Comparison of ENCODE assay signal across 10 cellular contexts in the genomic region with DNA sequence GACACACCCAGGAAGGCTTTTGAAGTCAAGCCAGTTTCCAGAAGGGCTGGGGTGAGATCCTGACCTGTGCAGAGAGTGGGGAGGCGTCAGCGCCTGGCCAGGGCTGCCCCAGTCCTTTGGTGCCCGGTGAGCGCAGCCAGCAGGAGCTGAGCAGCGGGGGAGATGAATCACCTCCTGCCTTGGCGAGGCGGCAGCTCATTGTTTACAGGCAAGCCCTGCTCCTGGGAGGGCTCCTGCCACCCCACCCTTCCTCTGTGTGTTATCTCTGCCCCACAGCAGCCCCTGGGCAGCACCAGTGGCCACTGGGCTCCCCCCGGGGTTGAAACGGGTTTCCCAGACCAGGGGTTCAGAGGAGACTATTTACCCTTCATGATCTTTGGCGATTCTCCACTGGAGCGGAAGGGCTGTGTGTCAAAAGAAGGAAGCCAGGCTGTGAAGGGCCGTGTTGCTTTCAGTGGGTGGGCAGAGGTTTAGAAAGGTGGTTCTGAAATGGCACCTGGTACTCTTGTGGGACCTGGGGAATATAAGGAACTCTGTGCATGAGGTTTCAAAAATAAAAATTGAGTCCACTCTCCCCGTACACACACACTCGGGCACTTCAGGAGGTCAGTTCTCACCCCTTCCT. TPM values are rescaled to one million over a fixed set of nuclear protein-coding genes. Genes with fewer than 3 reads are reported as not detected.
DNase-seq lines count a peak whose midpoint lies in the region; ATAC-seq and TF ChIP-seq lines count a peak whose summit lies in the region.
"Had no signal": no experiment of that assay in that cellular context is flagged by ENCODE, and none has a peak within 500 bp of the region (broad histone marks: within the 10 kb centered on the region; RNA-seq: fewer than 3 reads in every experiment).

No MANE protein-coding gene starts in this region.

- H3K27ac ChIP-seq in BLaER1 (peak overlapping the region; percentile 9; the same call in 1 of the 2 replicates), esophagus (ENCODE audit: low read depth in 2 of 2, low read length in 1 of 2) (peak overlapping the region; percentile 55 to 62), muscle layer of duodenum (ENCODE audit: low read length) (peak overlapping the region; percentile 14), WERI-Rb-1 (no peak overlapping the region)

- H3K4me1 ChIP-seq in BLaER1, result peaks cover 9% of the 10 kb centered on the region
- peaks cover 5 to 7% of the 10 kb centered on the region in 2 donors for H3K4me1 ChIP-seq in esophagus (ENCODE audit: control insufficient read depth in 2 of 2, insufficient read depth in 2 of 2, low read length in 1 of 2)
- no peaks in the 10 kb centered on the region for H3K4me1 ChIP-seq in muscle layer of duodenum (ENCODE audit: control insufficient read depth in 1 of 2, insufficient read depth in 2 of 2, low read length in 2 of 2)

- intact Hi-C loops in activated CD4-positive, alpha-beta T cell treated with anti-CD3 and anti-CD28 coated beads, Interleukin-2, amount 10 ng/mL, durations not matched to agents 24 days and 14 days (cut with micrococcal nuclease), result no loop called here

- TF ChIP-seq CTCF in WERI-Rb-1 (IDR thresholded peaks at IDR 0.05; ENCODE audit: low read depth, low read length), result no peak

- H3K4me3 ChIP-seq in BLaER1 (no peak overlapping the region), esophagus (ENCODE audit: low read depth in 1 of 2, low read length in 2 of 2) (no peak overlapping the region), muscle layer of duodenum (ENCODE audit: low read depth in 1 of 2, low read length in 2 of 2) (no peak overlapping the region), WERI-Rb-1 (ENCODE audit: low read depth, low read length) (no peak overlapping the region)

- H3K27ac Mint-ChIP-seq in activated CD4-positive, alpha-beta T cell treated with anti-CD3 and anti-CD28 coated beads, Interleukin-2, amount 10 ng/mL, durations not matched to agents 24 days and 14 days, result no peak overlapping the region
- H3K27ac Mint-ChIP-seq: B cell had no signal

- H4K20me1 ChIP-seq in BLaER1, result no peaks in the 10 kb centered on the region; the same call in 1 of the 2 replicates

- H3K4me3 Mint-ChIP-seq in activated CD4-positive, alpha-beta T cell treated with anti-CD3 and anti-CD28 coated beads, Interleukin-2, amount 10 ng/mL, durations not matched to agents 24 days and 14 days, result no peak overlapping the region
- H3K4me3 Mint-ChIP-seq: B cell had no signal

- H3K9ac ChIP-seq in BLaER1, result no peak overlapping the region

- peaks cover 31% of the 10 kb centered on the region for H3K36me3 Mint-ChIP-seq in activated CD4-positive, alpha-beta T cell treated with anti-CD3 and anti-CD28 coated beads, Interleukin-2, amount 10 ng/mL, durations not matched to agents 24 days and 14 days (ENCODE audit: low read depth)

- H3K4me1 Mint-ChIP-seq in activated CD4-positive, alpha-beta T cell treated with anti-CD3 and anti-CD28 coated beads, Interleukin-2, amount 10 ng/mL, durations not matched to agents 24 days and 14 days, result no peaks in the 10 kb centered on the region

- H3K36me3 ChIP-seq in BLaER1, result peaks cover 67% of the 10 kb centered on the region
- peaks cover 23 to 43% of the 10 kb centered on the region in 2 donors for H3K36me3 ChIP-seq in esophagus (ENCODE audit: control insufficient read depth in 2 of 2, insufficient read depth in 2 of 2, low read length in 1 of 2)
- H3K36me3 ChIP-seq in muscle layer of duodenum (ENCODE audit: control insufficient read depth in 1 of 2, insufficient read depth in 2 of 2, low read length in 2 of 2), result peaks cover 45 to 55% of the 10 kb centered on the region in 2 donors
- peaks cover 68% of the 10 kb centered on the region for H3K36me3 ChIP-seq in WERI-Rb-1

- DNase-seq in OCI-M2 (lab: John Stamatoyannopoulos, UW; ENCODE audit: unreplicated experiment) (no peak), WERI-Rb-1 (no peak)
- DNase-seq in activated CD4-positive, alpha-beta T cell treated with anti-CD3 and anti-CD28 coated beads, Interleukin-2, amount 10 ng/mL, durations not matched to agents 24 days and 14 days, result no peak
- DNase-seq: head of caudate nucleus had no signal

- H3K27me3 ChIP-seq in BLaER1, result no peaks in the 10 kb centered on the region
- H3K27me3 ChIP-seq in esophagus (ENCODE audit: control insufficient read depth in 1 of 2, insufficient read depth in 2 of 2, low read length in 2 of 2), result no peaks in the 10 kb centered on the region
- H3K27me3 ChIP-seq in muscle layer of duodenum (ENCODE audit: low read depth, low read length), result no peaks in the 10 kb centered on the region
- H3K27me3 ChIP-seq in WERI-Rb-1 (ENCODE audit: insufficient read depth, low read depth, severe bottlenecking), result no peaks in the 10 kb centered on the region

- no peaks in the 10 kb centered on the region for H3K9me3 Mint-ChIP-seq in activated CD4-positive, alpha-beta T cell treated with anti-CD3 and anti-CD28 coated beads, Interleukin-2, amount 10 ng/mL, durations not matched to agents 24 days and 14 days

- peaks cover 4% of the 10 kb centered on the region for H3K27me3 Mint-ChIP-seq in activated CD4-positive, alpha-beta T cell treated with anti-CD3 and anti-CD28 coated beads, Interleukin-2, amount 10 ng/mL, durations not matched to agents 24 days and 14 days
- H3K27me3 Mint-ChIP-seq: B cell had no signal

- H3K9me3 ChIP-seq in BLaER1 (no peaks in the 10 kb centered on the region), esophagus (ENCODE audit: control insufficient read depth in 2 of 2, insufficient read depth in 1 of 2, low read depth in 1 of 2, low read length in 1 of 2) (no peaks in the 10 kb centered on the region), muscle layer of duodenum (ENCODE audit: control insufficient read depth in 1 of 2, low read length in 2 of 2) (no peaks in the 10 kb centered on the region), WERI-Rb-1 (ENCODE audit: severe bottlenecking) (no peaks in the 10 kb centered on the region)

- WGBS in esophagus, 2 donors, result 50 to 66% methylated on average over 14 of the region's 14 CpGs

- H3K4me2 ChIP-seq in BLaER1, result no peak overlapping the region

- ATAC-seq in SK-N-SH treated with all-trans-retinoic acid at 6 μM for 48 hours, result peak; percentile 81
- ATAC-seq in GM19351 (IDR thresholded peaks at IDR 0.05; ENCODE audit: unreplicated experiment), result no peak

TF ChIP-seq in SK-N-SH treated with all-trans-retinoic acid at 6 μM for 48 hours, 23 proteins besides CTCF, POLR2A, EP300 and RAD21:
- TF ChIP-seq TOX (CRISPR knock-in tag; IDR thresholded peaks at IDR 0.05; ENCODE audit: borderline replicate concordance), result no peak
- TF ChIP-seq, protein P1, sequence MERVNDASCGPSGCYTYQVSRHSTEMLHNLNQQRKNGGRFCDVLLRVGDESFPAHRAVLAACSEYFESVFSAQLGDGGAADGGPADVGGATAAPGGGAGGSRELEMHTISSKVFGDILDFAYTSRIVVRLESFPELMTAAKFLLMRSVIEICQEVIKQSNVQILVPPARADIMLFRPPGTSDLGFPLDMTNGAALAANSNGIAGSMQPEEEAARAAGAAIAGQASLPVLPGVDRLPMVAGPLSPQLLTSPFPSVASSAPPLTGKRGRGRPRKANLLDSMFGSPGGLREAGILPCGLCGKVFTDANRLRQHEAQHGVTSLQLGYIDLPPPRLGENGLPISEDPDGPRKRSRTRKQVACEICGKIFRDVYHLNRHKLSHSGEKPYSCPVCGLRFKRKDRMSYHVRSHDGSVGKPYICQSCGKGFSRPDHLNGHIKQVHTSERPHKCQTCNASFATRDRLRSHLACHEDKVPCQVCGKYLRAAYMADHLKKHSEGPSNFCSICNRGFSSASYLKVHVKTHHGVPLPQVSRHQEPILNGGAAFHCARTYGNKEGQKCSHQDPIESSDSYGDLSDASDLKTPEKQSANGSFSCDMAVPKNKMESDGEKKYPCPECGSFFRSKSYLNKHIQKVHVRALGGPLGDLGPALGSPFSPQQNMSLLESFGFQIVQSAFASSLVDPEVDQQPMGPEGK (CRISPR knock-in tag; IDR thresholded peaks at IDR 0.05; ENCODE audit: borderline replicate concordance), result peak; percentile 63; the same call in 1 of the 2 replicates
TF ChIP-seq in SK-N-SH treated with all-trans-retinoic acid at 6 μM for 48 hours: peak in this region for 1.

RNA-seq across cellular contexts. Expression of a gene that starts 14.1 kb away (rescaled TPM):
- polyA plus RNA-seq in esophagus, result 10 to 100 TPM; 48.4 to 63.2 TPM
- 0.71 and 1.8 TPM in 2 replicates for total RNA-seq in activated CD4-positive, alpha-beta T cell treated with anti-CD3 and anti-CD28 coated beads, Interleukin-2, amount 10 ng/mL, durations not matched to agents 24 days and 14 days

RNA-seq across cellular contexts. Expression of a gene that starts 40.1 kb away (rescaled TPM):
- 10 to 100 TPM; 63.4 to 68.4 TPM for polyA plus RNA-seq in esophagus
- total RNA-seq in activated CD4-positive, alpha-beta T cell treated with anti-CD3 and anti-CD28 coated beads, Interleukin-2, amount 10 ng/mL, durations not matched to agents 24 days and 14 days, result 109 and 115 TPM in 2 replicates

RNA-seq across cellular contexts. Expression of a gene that starts 40.3 kb away (rescaled TPM):
- 100 to 1,000 TPM in 1 of 2 donors, 10 to 100 TPM in 1; 46.9 to 136 TPM for polyA plus RNA-seq in esophagus
- total RNA-seq in activated CD4-positive, alpha-beta T cell treated with anti-CD3 and anti-CD28 coated beads, Interleukin-2, amount 10 ng/mL, durations not matched to agents 24 days and 14 days, result 34.2 and 34.4 TPM in 2 replicates

RNA-seq across cellular contexts. Expression of a gene that starts 57.8 kb away (rescaled TPM):
- 10 to 100 TPM; 27.9 to 29.5 TPM for polyA plus RNA-seq in esophagus
- total RNA-seq in activated CD4-positive, alpha-beta T cell treated with anti-CD3 and anti-CD28 coated beads, Interleukin-2, amount 10 ng/mL, durations not matched to agents 24 days and 14 days, result 53.3 and 54.7 TPM in 2 replicates
